In the genomic region with DNA sequence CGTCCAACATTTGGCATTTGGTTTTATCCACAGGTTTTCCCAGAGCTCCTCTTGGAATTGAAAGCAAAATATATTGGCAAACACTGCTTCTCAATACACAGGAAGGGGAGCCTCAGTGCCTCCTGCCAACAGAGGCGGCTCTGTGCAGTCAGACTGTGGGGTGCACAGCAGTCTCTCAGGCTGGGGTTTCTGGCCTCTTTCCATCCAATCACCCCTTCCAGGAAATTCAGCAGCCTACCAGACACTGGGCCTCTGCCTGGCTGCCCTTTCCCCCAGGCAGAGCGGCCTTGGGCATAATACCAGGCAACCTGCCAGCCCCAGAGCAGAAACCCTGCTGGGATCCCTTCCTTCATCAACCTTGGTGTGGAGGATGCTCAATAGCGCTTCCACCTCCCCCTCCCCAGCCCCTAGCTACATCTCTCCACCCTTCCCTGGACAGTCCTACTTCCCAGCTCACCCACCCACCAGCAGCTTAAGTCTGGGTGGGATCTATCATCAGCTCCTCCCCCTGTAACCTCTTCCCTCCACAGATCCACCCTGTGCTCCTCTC, we compare ENCODE assay signal across 8 cellular contexts. TPM values are rescaled to one million over a fixed set of nuclear protein-coding genes. Genes with fewer than 3 reads are reported as not detected.
DNase-seq lines count a peak whose midpoint lies in the region; ATAC-seq and TF ChIP-seq lines count a peak whose summit lies in the region.

No MANE protein-coding gene starts in this region.

- 35 to 40% methylated on average over 3 to 4 of the region's 4 CpGs for WGBS in upper lobe of left lung, 2 donors

- TF ChIP-seq EP300 in upper lobe of left lung (IDR thresholded peaks at IDR 0.05), result no peak

- H3K27me3 ChIP-seq in ACC112 (ENCODE audit: insufficient read depth, low read length) (no peaks in the 10 kb centered on the region), upper lobe of left lung (no peaks in the 10 kb centered on the region)

- H3K27ac ChIP-seq in ACC112 (ENCODE audit: low read depth, low read length) (peak overlapping the region; percentile 77), upper lobe of left lung (peak overlapping the region; percentile 36 to 75 (median 64))

- peaks cover 40% of the 10 kb centered on the region for H3K79me2 ChIP-seq in ACC112 (ENCODE audit: control insufficient read depth, insufficient read depth, low read length, unreplicated experiment)

- no peak for TF ChIP-seq CTCF in cardiac fibroblast (IDR thresholded peaks at IDR 0.05; ENCODE audit: low read depth, low read length)
- TF ChIP-seq CTCF in upper lobe of left lung (IDR thresholded peaks at IDR 0.05), result no peak

- H3K4me3 ChIP-seq in ACC112 (ENCODE audit: low read depth, low read length) (peak overlapping the region; percentile 43), cardiac fibroblast (replicated peaks in 1 of 2; ENCODE audit: low read depth in 2 of 2, low read length in 2 of 2) (peak overlapping the region; percentile 17 to 21), upper lobe of left lung (no peak overlapping the region)

- no peaks in the 10 kb centered on the region for H3K9me3 ChIP-seq in upper lobe of left lung

- H2AFZ ChIP-seq in ACC112 (ENCODE audit: low read length, unreplicated experiment), result no peak overlapping the region

- H3K4me1 ChIP-seq in ACC112 (ENCODE audit: control insufficient read depth, insufficient read depth, low read length, unreplicated experiment) (peaks cover 52% of the 10 kb centered on the region), upper lobe of left lung (peaks cover 10 to 14% (median 12%) of the 10 kb centered on the region in 4 donors)

- ATAC-seq in upper lobe of left lung (ENCODE audit: low FRiP score in 2 of 2), result peak in 1 of 2 donors; percentile 27
- ATAC-seq in GM21381 (IDR thresholded peaks at IDR 0.05; ENCODE audit: unreplicated experiment), result no peak
- ATAC-seq in HG02885 (IDR thresholded peaks at IDR 0.05; ENCODE audit: poor library complexity, unreplicated experiment), result no peak

- no peak for TF ChIP-seq POLR2A in upper lobe of left lung (IDR thresholded peaks at IDR 0.05)

- DNase-seq in M059J (ENCODE audit: low read depth), result peak; percentile 63
- DNase-seq in cardiac fibroblast (ENCODE audit: low read depth in 2 of 2), result peak; percentile 33 to 87
- peak; percentile 78 for DNase-seq in mesenteric fat pad (ENCODE audit: low spot score)
- DNase-seq in upper lobe of left lung, result no peak
- no peak for DNase-seq in retina

- H3K36me3 ChIP-seq in ACC112 (ENCODE audit: insufficient read depth, low read length) (peaks cover 18% of the 10 kb centered on the region; the same call in 1 of the 2 replicates), upper lobe of left lung (peaks cover 12 to 73% (median 28%) of the 10 kb centered on the region in 4 donors)

RNA-seq across cellular contexts. Expression of gene RAPSN, which starts 17.8 kb away (rescaled TPM):
- total RNA-seq in M059J (2014; rRNA removed; shearing (Covaris generic)), result not detected in 2 replicates
- 0.55 TPM for total RNA-seq in mesenteric fat pad
- 1 to 10 TPM in 2 of 6 donors, under 1 TPM in 1, not detected in 3; 0.30 to 1.1 (median 1.0) TPM for total RNA-seq in upper lobe of left lung

RNA-seq across cellular contexts. Expression of gene PSMC3, which starts 40.5 kb away (rescaled TPM):
- total RNA-seq in M059J (2014; rRNA removed; shearing (Covaris generic)), result 283 and 294 TPM in 2 replicates
- total RNA-seq in mesenteric fat pad (116 TPM), upper lobe of left lung (100 to 1,000 TPM in 3 of 6 donors, 10 to 100 TPM in 3; 70.1 to 116 (median 99.8) TPM)

RNA-seq across cellular contexts. Expression of gene SLC39A13, which starts 58.4 kb away (rescaled TPM):
- total RNA-seq in M059J (2014; rRNA removed; shearing (Covaris generic)), result 23.2 and 43.9 TPM in 2 replicates
- total RNA-seq in mesenteric fat pad (49.7 TPM), upper lobe of left lung (10 to 100 TPM; 47.9 to 98.8 (median 62.8) TPM)

Comparison
In these comparisons a context has a peak if more than half of its experiments do, and no peak if none do; other contexts are left out.
1. H3K4me3 ChIP-seq: peak in ACC112 (single experiment) and cardiac fibroblast (2 of 2); none in upper lobe of left lung (0 of 4).
2. DNase-seq: peak in M059J (single experiment), cardiac fibroblast (2 of 2) and mesenteric fat pad (single experiment); none in upper lobe of left lung (0 of 2) and retina (single experiment).